In genomic region chrX:1451676-1452496, GRCh38 we compare ENCODE assay signal across 8 cellular contexts. TPM values are rescaled to one million over a fixed set of nuclear protein-coding genes. Genes with fewer than 3 reads are reported as not detected.
A peak's percentile ranks its signal among the peaks of the same experiment; 100 is the strongest.
DNase-seq lines count a peak whose midpoint lies in the region.

No MANE protein-coding gene starts in this region.

- H3K27ac Mint-ChIP-seq in IgD-negative memory B cell: peak overlapping the region in 2 of 3 donors; percentile 92 to 95
- H3K27ac Mint-ChIP-seq in activated naive CD8-positive, alpha-beta T cell treated with anti-CD3 and anti-CD28 coated beads for 36 hours: peak overlapping the region; percentile 91

- peaks cover 3% of the 10 kb centered on the region for H3K36me3 Mint-ChIP-seq in IgD-negative memory B cell
- H3K36me3 Mint-ChIP-seq in activated naive CD8-positive, alpha-beta T cell treated with anti-CD3 and anti-CD28 coated beads for 36 hours: peaks cover 33% of the 10 kb centered on the region

- DNase-seq in activated naive CD8-positive, alpha-beta T cell treated with anti-CD3 and anti-CD28 coated beads for 36 hours: no peak
- DNase-seq in islet precursor cell: peak; percentile 37
- no peak for DNase-seq in cerebellar cortex (ENCODE audit: low spot score)
- no peak for DNase-seq in iPS-NIHi11 (ENCODE audit: low spot score)
- no peak for DNase-seq in stimulated activated CD4-positive, alpha-beta T cell treated with anti-CD3 and anti-CD28 coated beads, Interleukin-12 subunit alpha, Interleukin-12 subunit beta, amount 100 ng/mL, for 4 hours
- no peak for DNase-seq in NCI-H2107 (lab: John Stamatoyannopoulos, UW)

- H3K27me3 Mint-ChIP-seq in IgD-negative memory B cell: peaks cover 2% of the 10 kb centered on the region
- no peaks in the 10 kb centered on the region for H3K27me3 Mint-ChIP-seq in activated naive CD8-positive, alpha-beta T cell treated with anti-CD3 and anti-CD28 coated beads for 36 hours

- H3K9me3 ChIP-seq in stomach smooth muscle (ENCODE audit: control insufficient read depth in 2 of 2, low read length in 2 of 2): no peaks in the 10 kb centered on the region

- H3K4me1 Mint-ChIP-seq in IgD-negative memory B cell: peaks cover 8 to 19% (median 15%) of the 10 kb centered on the region in 3 donors
- H3K4me1 Mint-ChIP-seq in activated naive CD8-positive, alpha-beta T cell treated with anti-CD3 and anti-CD28 coated beads for 36 hours: peaks cover 13% of the 10 kb centered on the region

- H3K36me3 ChIP-seq in stomach smooth muscle (ENCODE audit: control insufficient read depth in 2 of 2, insufficient read depth in 2 of 2, low read length in 2 of 2): no peaks in the 10 kb centered on the region

- no peak overlapping the region for H3K27ac ChIP-seq in stomach smooth muscle (ENCODE audit: low read length)

- H3K4me1 ChIP-seq in stomach smooth muscle (ENCODE audit: control insufficient read depth, insufficient read depth, low read length): peaks cover 15% of the 10 kb centered on the region

- H3K9ac ChIP-seq in stomach smooth muscle (ENCODE audit: low read length in 2 of 2): peak overlapping the region; percentile 84 to 91

- H3K4me3 Mint-ChIP-seq in IgD-negative memory B cell: peak overlapping the region in 3 of 4 donors; percentile 88 to 92 (median 91)
- peak overlapping the region; percentile 87 for H3K4me3 Mint-ChIP-seq in activated naive CD8-positive, alpha-beta T cell treated with anti-CD3 and anti-CD28 coated beads for 36 hours

- peak overlapping the region; percentile 88 to 91 for H3K4me3 ChIP-seq in stomach smooth muscle (ENCODE audit: low read length in 2 of 2)

- no peaks in the 10 kb centered on the region for H3K27me3 ChIP-seq in stomach smooth muscle (ENCODE audit: control insufficient read depth in 1 of 2, insufficient read depth in 2 of 2, low read length in 2 of 2)

- peaks cover 0 to 4% (median 2%) of the 10 kb centered on the region in 3 donors for H3K9me3 Mint-ChIP-seq in IgD-negative memory B cell
- H3K9me3 Mint-ChIP-seq in activated naive CD8-positive, alpha-beta T cell treated with anti-CD3 and anti-CD28 coated beads for 36 hours: peaks cover 31% of the 10 kb centered on the region

RNA-seq across cellular contexts. Expression of gene ASMTL, which starts 0.8 kb away (rescaled TPM):
- polyA plus RNA-seq in IgD-negative memory B cell: 50.1 TPM
- 10 to 100 TPM; 29.4 to 30.5 TPM for total RNA-seq in activated naive CD8-positive, alpha-beta T cell treated with anti-CD3 and anti-CD28 coated beads for 36 hours

RNA-seq across cellular contexts. Expression of gene SLC25A6, which starts 60.0 kb away (rescaled TPM):
- polyA plus RNA-seq in IgD-negative memory B cell: 881 TPM
- total RNA-seq in activated naive CD8-positive, alpha-beta T cell treated with anti-CD3 and anti-CD28 coated beads for 36 hours: 100 to 1,000 TPM; 358 to 372 TPM
